ENCODE assay signal across 9 cellular contexts in genomic region chr17:19727466-19728113, GRCh38. TPM values are rescaled to one million over a fixed set of nuclear protein-coding genes. Genes with fewer than 3 reads are reported as not detected.
DNase-seq lines count a peak whose midpoint lies in the region; ATAC-seq, FAIRE-seq and TF ChIP-seq lines count a peak whose summit lies in the region.
"Had no signal": no experiment of that assay in that cellular context is flagged by ENCODE, and none has a peak within 500 bp of the region (broad histone marks: within the 10 kb centered on the region; RNA-seq: fewer than 3 reads in every experiment).

No MANE protein-coding gene starts in this region.

- TF ChIP-seq CTCF in chondrocyte (IDR thresholded peaks at IDR 0.05): no peak
- TF ChIP-seq CTCF in right lobe of liver (IDR thresholded peaks at IDR 0.05): no peak
- no peak for TF ChIP-seq CTCF in thoracic aorta (IDR thresholded peaks at IDR 0.05)

- H3K36me3 Mint-ChIP-seq in chondrocyte (ENCODE audit: low read depth): no peaks in the 10 kb centered on the region

- intact Hi-C loops in right lobe of liver (cut with DNase I): no loop called here

- H3K27ac ChIP-seq in right lobe of liver: peak overlapping the region; percentile 79 to 91 (median 85)
- H3K27ac ChIP-seq in thoracic aorta: peak overlapping the region; percentile 78 to 84
- H3K27ac ChIP-seq: SK-N-MC had no signal

- 0% methylated on average over 1 of the region's 4 CpGs for WGBS in right lobe of liver (ENCODE audit: insufficient coverage, low coverage, low lambda C conversion rate, missing lambda C conversion rate)

- peak; percentile 64 to 76 (median 67) for ATAC-seq in right lobe of liver
- ATAC-seq in thoracic aorta (ENCODE audit: insufficient number of reproducible peaks, low FRiP score, low read depth): peak; percentile 58
- ATAC-seq in GM18520 (IDR thresholded peaks at IDR 0.05; ENCODE audit: unreplicated experiment): no peak
- no peak for ATAC-seq in HG03196 (IDR thresholded peaks at IDR 0.05; ENCODE audit: unreplicated experiment)

- peaks cover 3% of the 10 kb centered on the region for H3K27me3 Mint-ChIP-seq in chondrocyte (ENCODE audit: low read depth)

- no peak overlapping the region for H3K4me3 Mint-ChIP-seq in chondrocyte (ENCODE audit: unreplicated experiment)

- no peak overlapping the region for H3K4me3 ChIP-seq in right lobe of liver
- no peak overlapping the region for H3K4me3 ChIP-seq in thoracic aorta
- H3K4me3 ChIP-seq: SK-N-MC had no signal

- no peak for FAIRE-seq in GM19239 (lab: Jason Lieb, UNC)

- no peaks in the 10 kb centered on the region for H3K9me3 Mint-ChIP-seq in chondrocyte (ENCODE audit: low read depth)

- H3K9me3 ChIP-seq in right lobe of liver (no peaks in the 10 kb centered on the region), thoracic aorta (no peaks in the 10 kb centered on the region)

- H3K27ac Mint-ChIP-seq in chondrocyte (ENCODE audit: unreplicated experiment): peak overlapping the region; percentile 80

- H3K4me1 ChIP-seq in right lobe of liver (peaks cover 0 to 36% (median 13%) of the 10 kb centered on the region in 4 donors), thoracic aorta (ENCODE audit: control insufficient read depth in 1 of 2, low read depth in 2 of 2) (peaks cover 20 to 44% of the 10 kb centered on the region in 2 donors)

- H3K27me3 ChIP-seq in right lobe of liver (no peaks in the 10 kb centered on the region), thoracic aorta (replicated peaks; ENCODE audit: insufficient read depth) (no peaks in the 10 kb centered on the region)

- H3K4me1 Mint-ChIP-seq in chondrocyte (ENCODE audit: low read depth): peaks cover 25% of the 10 kb centered on the region

- no peaks in the 10 kb centered on the region for H3K36me3 ChIP-seq in right lobe of liver
- no peaks in the 10 kb centered on the region for H3K36me3 ChIP-seq in thoracic aorta

- TF ChIP-seq POLR2A in right lobe of liver (IDR thresholded peaks at IDR 0.05): no peak

- DNase-seq in NCI-H1105 (lab: John Stamatoyannopoulos, UW) (peak; percentile 58), chondrocyte (ENCODE audit: low spot score) (no peak), right lobe of liver (no peak), thoracic aorta (ENCODE audit: low spot score) (peak; percentile 31), GM19239 (ENCODE audit: insufficient read length, low spot score) (no peak)
- no peak for DNase-seq in stimulated activated CD4-positive, alpha-beta T cell treated with anti-CD3 and anti-CD28 coated beads, Interleukin-1b, Interleukin-23, amount 100 ng/mL, for 48 hours

RNA-seq across cellular contexts. Expression of gene SLC47A2, which starts 11.2 kb away (rescaled TPM):
- total RNA-seq in chondrocyte (not detected in 3 replicates), right lobe of liver (not detected), thoracic aorta (not detected)

RNA-seq across cellular contexts. Expression of gene ALDH3A1, which starts 20.5 kb away (rescaled TPM):
- total RNA-seq in chondrocyte (1.6 TPM in 1 of 3 replicates, not detected in the others), right lobe of liver (10 to 100 TPM in 2 of 6 experiments, 1 to 10 TPM in 2, under 1 TPM in 2; 0.26 to 13.8 (median 1.7) TPM), thoracic aorta (10 to 100 TPM in 1 of 2 donors, 1 to 10 TPM in 1; 3.2 to 21.2 TPM)

Comparison
In these comparisons a context has a peak if more than half of its experiments do, and no peak if none do; other contexts are left out.
1. DNase-seq: peak in NCI-H1105 (single experiment) and thoracic aorta (single experiment); none in chondrocyte (single experiment), right lobe of liver (0 of 3), GM19239 (single experiment) and stimulated activated CD4-positive, alpha-beta T cell treated with anti-CD3 and anti-CD28 coated beads, Interleukin-1b, Interleukin-23, amount 100 ng/mL, for 48 hours (single experiment).
2. ATAC-seq: peak in right lobe of liver (4 of 4) and thoracic aorta (single experiment); none in GM18520 (single experiment) and HG03196 (single experiment).